In genomic region chr17:45314761-45315549, GRCh38 we compare ENCODE assay signal across 8 cellular contexts. TPM values are rescaled to one million over a fixed set of nuclear protein-coding genes. Genes with fewer than 3 reads are reported as not detected.
DNase-seq lines count a peak whose midpoint lies in the region; ATAC-seq and TF ChIP-seq lines count a peak whose summit lies in the region.

No MANE protein-coding gene starts in this region.

- H3K27me3 ChIP-seq in CD4-positive, CD25-positive, alpha-beta regulatory T cell (ENCODE audit: control insufficient read depth, insufficient read depth, low read length) = no peaks in the 10 kb centered on the region
- H3K27me3 ChIP-seq in adrenal gland = no peaks in the 10 kb centered on the region
- H3K27me3 ChIP-seq in mucosa of stomach (ENCODE audit: control insufficient read depth, insufficient read depth, low read length) = no peaks in the 10 kb centered on the region

- TF ChIP-seq CTCF in adrenal gland (IDR thresholded peaks at IDR 0.05) = no peak

- no peak for ATAC-seq in CD4-positive, CD25-positive, alpha-beta regulatory T cell (ENCODE audit: low read depth in 2 of 2)
- ATAC-seq in HG03280 (IDR thresholded peaks at IDR 0.05; ENCODE audit: unreplicated experiment) (no peak), GM21528 (IDR thresholded peaks at IDR 0.05; ENCODE audit: low FRiP score, unreplicated experiment) (no peak), GM21390 (IDR thresholded peaks at IDR 0.05; ENCODE audit: unreplicated experiment) (no peak)

- peaks cover 14 to 82% (median 61%) of the 10 kb centered on the region in 4 donors for H3K4me1 Mint-ChIP-seq in CD4-positive, CD25-positive, alpha-beta regulatory T cell

- H3K27me3 Mint-ChIP-seq in CD4-positive, CD25-positive, alpha-beta regulatory T cell = no peaks in the 10 kb centered on the region

- peak overlapping the region; percentile 10 for H3K9ac ChIP-seq in mucosa of stomach (ENCODE audit: low read length)

- intact Hi-C loops in adrenal gland (cut with DNase I) = no loop called here

- H3K4me3 ChIP-seq in CD4-positive, CD25-positive, alpha-beta regulatory T cell (ENCODE audit: low read depth, low read length) = peak overlapping the region; percentile 95
- H3K4me3 ChIP-seq in adrenal gland = peak overlapping the region in 1 of 4 donors; percentile 94
- H3K4me3 ChIP-seq in mucosa of stomach (ENCODE audit: low read length) = no peak overlapping the region

- no peaks in the 10 kb centered on the region for H3K9me3 Mint-ChIP-seq in CD4-positive, CD25-positive, alpha-beta regulatory T cell

- no peaks in the 10 kb centered on the region for H3K36me3 ChIP-seq in CD4-positive, CD25-positive, alpha-beta regulatory T cell (ENCODE audit: control insufficient read depth, insufficient read depth, low read length)
- H3K36me3 ChIP-seq in adrenal gland (replicated peaks in 1 of 2) (no peaks in the 10 kb centered on the region), mucosa of stomach (ENCODE audit: control insufficient read depth, insufficient read depth, low read length) (no peaks in the 10 kb centered on the region)

- no peak for TF ChIP-seq POLR2A in adrenal gland (IDR thresholded peaks at IDR 0.05)

- H3K36me3 Mint-ChIP-seq in CD4-positive, CD25-positive, alpha-beta regulatory T cell = peaks cover 10% of the 10 kb centered on the region

- no peaks in the 10 kb centered on the region for H3K9me3 ChIP-seq in CD4-positive, CD25-positive, alpha-beta regulatory T cell (ENCODE audit: control insufficient read depth in 2 of 2, low read length in 2 of 2)
- H3K9me3 ChIP-seq in adrenal gland (replicated peaks in 1 of 3) (no peaks in the 10 kb centered on the region), mucosa of stomach (ENCODE audit: control insufficient read depth, low read length) (no peaks in the 10 kb centered on the region)

- DNase-seq in CD4-positive, CD25-positive, alpha-beta regulatory T cell = peak in 1 of 3 donors; percentile 52
- peak; percentile 79 for DNase-seq in KBM-7
- no peak for DNase-seq in adrenal gland
- DNase-seq in stimulated activated CD4-positive, alpha-beta T cell treated with anti-CD3 and anti-CD28 coated beads, Interleukin-4, amount 100 ng/mL, for 1 hour = no peak

- in situ Hi-C loops in KBM-7 (cut with MboI; ENCODE audit: low pct_unique_long_range_greater_than_20kb, low sequenced_read_pairs) = no loop called here

- 34 to 48% (median 42%) methylated on average over 11 of the region's 11 CpGs for WGBS in adrenal gland, 4 donors

- peak overlapping the region; percentile 95 for H3K27ac ChIP-seq in CD4-positive, CD25-positive, alpha-beta regulatory T cell (ENCODE audit: insufficient read depth, low read length, poor library complexity, severe bottlenecking)
- peak overlapping the region in 3 of 5 donors; percentile 19 to 93 (median 89) for H3K27ac ChIP-seq in adrenal gland

- H3K4me1 ChIP-seq in CD4-positive, CD25-positive, alpha-beta regulatory T cell (ENCODE audit: control insufficient read depth, insufficient read depth, low read length, poor library complexity, severe bottlenecking) = peaks cover 74% of the 10 kb centered on the region
- peaks cover 55 to 79% of the 10 kb centered on the region in 2 donors for H3K4me1 ChIP-seq in adrenal gland (replicated peaks in 1 of 2)
- H3K4me1 ChIP-seq in mucosa of stomach (ENCODE audit: control insufficient read depth, insufficient read depth, low read length) = peaks cover 76% of the 10 kb centered on the region

- H3K4me3 Mint-ChIP-seq in CD4-positive, CD25-positive, alpha-beta regulatory T cell = peak overlapping the region; percentile 89 to 99 (median 93)

- H3K27ac Mint-ChIP-seq in CD4-positive, CD25-positive, alpha-beta regulatory T cell = peak overlapping the region; percentile 96 to 98 (median 96)

RNA-seq across cellular contexts. Expression of gene MAP3K14, which starts 1.9 kb away (rescaled TPM):
- 61.3 TPM for total RNA-seq in CD4-positive, CD25-positive, alpha-beta regulatory T cell
- 1 to 10 TPM; 5.9 to 7.9 (median 6.7) TPM for polyA plus RNA-seq in CD4-positive, CD25-positive, alpha-beta regulatory T cell
- 1 to 10 TPM; 2.4 to 9.7 (median 7.2) TPM for total RNA-seq in adrenal gland
- polyA plus RNA-seq in adrenal gland = 10 to 100 TPM in 1 of 3 donors, 1 to 10 TPM in 2; 2.9 to 14.7 (median 7.7) TPM

RNA-seq across cellular contexts. Expression of gene SPATA32, which starts 53.1 kb away (rescaled TPM):
- total RNA-seq in CD4-positive, CD25-positive, alpha-beta regulatory T cell = 0.20 TPM
- polyA plus RNA-seq in CD4-positive, CD25-positive, alpha-beta regulatory T cell = under 1 TPM in 2 of 4 donors, not detected in 2; 0.36 to 0.60 TPM
- total RNA-seq in adrenal gland = under 1 TPM in 1 of 8 donors, not detected in 7; 0.11 TPM
- polyA plus RNA-seq in adrenal gland = not detected
